Comparison of ENCODE assay signal across 15 cellular contexts in genomic region chr22:35705141-35705540, GRCh38.
DNase-seq lines count a peak whose midpoint lies in the region; ATAC-seq lines count a peak whose summit lies in the region.
"Had no signal": no experiment of that assay in that cellular context is flagged by ENCODE, and none has a peak within 500 bp of the region (broad histone marks: within the 10 kb centered on the region; RNA-seq: fewer than 3 reads in every experiment).

No MANE protein-coding gene starts in this region.

- DNase-seq in HCEC 1CT (peak; percentile 90), adipocyte (ENCODE audit: low read depth) (peak; percentile 85), fibroblast of the conjunctiva (ENCODE audit: low read depth) (peak; percentile 43), stromal cell of bone marrow (ENCODE audit: low read depth) (peak; percentile 69), GM19240 (ENCODE audit: insufficient read length, low spot score) (no peak)
- no peak for DNase-seq in stimulated activated effector memory CD8-positive, alpha-beta T cell treated with anti-CD3 and anti-CD28 coated beads, Interleukin-12 subunit alpha, Interleukin-12 subunit beta, amount 100 ng/mL, for 72 hours (ENCODE audit: low spot score in 2 of 2)
- DNase-seq: activated CD8-positive, alpha-beta memory T cell treated with anti-CD3 and anti-CD28 coated beads, Interleukin-2, amount 10 ng/mL, durations not matched to agents 7 days and 5 days; activated naive CD4-positive, alpha-beta T cell treated with Interleukin-2 at 50 U/mL for 16 hours; cortex of kidney; NCI-H187 treated with DMSO at 0.1 percent for 48 hours; SJCRH30 had no signal

- peaks cover 3% of the 10 kb centered on the region for H3K4me1 ChIP-seq in adipocyte (ENCODE audit: control insufficient read depth, insufficient read depth, low read length)
- H3K4me1 ChIP-seq: SJCRH30 had no signal

- H3K4me3 ChIP-seq in adipocyte (ENCODE audit: low read length): no peak overlapping the region
- H3K4me3 ChIP-seq: SJCRH30 had no signal

- no peak overlapping the region for H3K9ac ChIP-seq in adipocyte (ENCODE audit: low read length)
- H3K9ac ChIP-seq: KMS-11 had no signal

- H3K9me3 Mint-ChIP-seq in stimulated activated effector memory CD8-positive, alpha-beta T cell treated with anti-CD3 and anti-CD28 coated beads, Interleukin-12 subunit alpha, Interleukin-12 subunit beta, amount 100 ng/mL, for 72 hours: no peaks in the 10 kb centered on the region
- H3K9me3 Mint-ChIP-seq: nephron had no signal

- H3K27ac Mint-ChIP-seq in stimulated activated effector memory CD8-positive, alpha-beta T cell treated with anti-CD3 and anti-CD28 coated beads, Interleukin-12 subunit alpha, Interleukin-12 subunit beta, amount 100 ng/mL, for 72 hours: no peak overlapping the region
- H3K27ac Mint-ChIP-seq: activated CD8-positive, alpha-beta memory T cell treated with anti-CD3 and anti-CD28 coated beads, Interleukin-2, amount 10 ng/mL, durations not matched to agents 7 days and 5 days; nephron had no signal

- H3K9me3 ChIP-seq in adipocyte (ENCODE audit: control insufficient read depth, low read length): no peaks in the 10 kb centered on the region
- H3K9me3 ChIP-seq: SJCRH30 had no signal

- no peaks in the 10 kb centered on the region for H3K36me3 ChIP-seq in adipocyte (ENCODE audit: control insufficient read depth, insufficient read depth, low read length, severe bottlenecking)
- H3K36me3 ChIP-seq: SJCRH30 had no signal

- no peaks in the 10 kb centered on the region for H3K27me3 ChIP-seq in adipocyte (replicated peaks; ENCODE audit: control insufficient read depth, insufficient read depth, low read length)
- H3K27me3 ChIP-seq: SJCRH30 had no signal

- ATAC-seq in GM21786 (IDR thresholded peaks at IDR 0.05; ENCODE audit: unreplicated experiment): no peak
- no peak for ATAC-seq in stimulated activated effector memory CD8-positive, alpha-beta T cell treated with anti-CD3 and anti-CD28 coated beads, Interleukin-12 subunit alpha, Interleukin-12 subunit beta, amount 100 ng/mL, for 72 hours
- ATAC-seq: activated CD8-positive, alpha-beta memory T cell treated with anti-CD3 and anti-CD28 coated beads, Interleukin-2, amount 10 ng/mL, durations not matched to agents 7 days and 5 days; sciatic nerve had no signal

- H3K4me3 Mint-ChIP-seq in stimulated activated effector memory CD8-positive, alpha-beta T cell treated with anti-CD3 and anti-CD28 coated beads, Interleukin-12 subunit alpha, Interleukin-12 subunit beta, amount 100 ng/mL, for 72 hours: no peak overlapping the region
- H3K4me3 Mint-ChIP-seq: activated CD8-positive, alpha-beta memory T cell treated with anti-CD3 and anti-CD28 coated beads, Interleukin-2, amount 10 ng/mL, durations not matched to agents 7 days and 5 days; nephron had no signal

- no peaks in the 10 kb centered on the region for H3K36me3 Mint-ChIP-seq in stimulated activated effector memory CD8-positive, alpha-beta T cell treated with anti-CD3 and anti-CD28 coated beads, Interleukin-12 subunit alpha, Interleukin-12 subunit beta, amount 100 ng/mL, for 72 hours
- H3K36me3 Mint-ChIP-seq: activated CD8-positive, alpha-beta memory T cell treated with anti-CD3 and anti-CD28 coated beads, Interleukin-2, amount 10 ng/mL, durations not matched to agents 7 days and 5 days had no signal

- no peaks in the 10 kb centered on the region for H3K4me1 Mint-ChIP-seq in stimulated activated effector memory CD8-positive, alpha-beta T cell treated with anti-CD3 and anti-CD28 coated beads, Interleukin-12 subunit alpha, Interleukin-12 subunit beta, amount 100 ng/mL, for 72 hours
- H3K4me1 Mint-ChIP-seq: activated CD8-positive, alpha-beta memory T cell treated with anti-CD3 and anti-CD28 coated beads, Interleukin-2, amount 10 ng/mL, durations not matched to agents 7 days and 5 days had no signal

Comparison
In these comparisons a context has a peak if more than half of its experiments do, and no peak if none do; other contexts are left out.
1. DNase-seq: peak in HCEC 1CT (single experiment), adipocyte (single experiment), fibroblast of the conjunctiva (single experiment) and stromal cell of bone marrow (single experiment); none in GM19240 (single experiment) and stimulated activated effector memory CD8-positive, alpha-beta T cell treated with anti-CD3 and anti-CD28 coated beads, Interleukin-12 subunit alpha, Interleukin-12 subunit beta, amount 100 ng/mL, for 72 hours (0 of 2).